ENCODE assay signal across 8 cellular contexts in genomic region chr1:12019858-12020509, GRCh38. TPM values are rescaled to one million over a fixed set of nuclear protein-coding genes. Genes with fewer than 3 reads are reported as not detected.
DNase-seq lines count a peak whose midpoint lies in the region; ATAC-seq and TF ChIP-seq lines count a peak whose summit lies in the region.

No MANE protein-coding gene starts in this region.

- CTCF ChIA-PET in activated CD8-positive, alpha-beta T cell treated with anti-CD3 and anti-CD28 coated beads for 36 hours (lab: Charles Lee) = interaction anchor here (0.7 to 2.4 kb wide), 3 partner anchors 11 to 581 kb away, joined by 3 to 8 read pairs (median 4); no protein-coding TSS in a partner anchor

- H3K27ac ChIP-seq in heart right ventricle (peak overlapping the region; percentile 28 to 92 (median 82)), gastrocnemius medialis (peak overlapping the region; percentile 83 to 90 (median 84))

- no peak for TF ChIP-seq POLR2A in gastrocnemius medialis (IDR thresholded peaks at IDR 0.05)

- in situ Hi-C loops in gastrocnemius medialis (cut with MboI; ENCODE audit: low sequenced_read_pairs in 4 of 4) = no loop called here

- no peak for ATAC-seq in activated CD8-positive, alpha-beta T cell treated with anti-CD3 and anti-CD28 coated beads for 36 hours
- peak in 7 of 8 donors; percentile 1 to 40 (median 8) for ATAC-seq in heart right ventricle
- ATAC-seq in gastrocnemius medialis = peak in 1 of 2 donors; percentile 3
- no peak for ATAC-seq in HG02623 (IDR thresholded peaks at IDR 0.05; ENCODE audit: unreplicated experiment)
- ATAC-seq in HG03565 (IDR thresholded peaks at IDR 0.05; ENCODE audit: unreplicated experiment) = no peak

- H3K4me1 Mint-ChIP-seq in activated CD8-positive, alpha-beta T cell treated with anti-CD3 and anti-CD28 coated beads for 36 hours (ENCODE audit: low read depth) = peaks cover 5% of the 10 kb centered on the region

- DNase-seq in AG09309 (ENCODE audit: low read depth) (no peak), HK-2 (ENCODE audit: unreplicated experiment) (peak; percentile 28), heart right ventricle (no peak), gastrocnemius medialis (no peak)
- no peak for DNase-seq in activated CD8-positive, alpha-beta T cell treated with anti-CD3 and anti-CD28 coated beads for 36 hours
- no peak for DNase-seq in stimulated activated CD8-positive, alpha-beta memory T cell treated with anti-CD3 and anti-CD28 coated beads, Interleukin-4, amount 100 ng/mL, for 48 hours

- intact Hi-C loops in activated CD8-positive, alpha-beta T cell treated with anti-CD3 and anti-CD28 coated beads for 36 hours (cut with micrococcal nuclease) = no loop called here
- intact Hi-C loops in heart right ventricle (cut with DNase I) = loop anchor here in 3 of 10 donors (5.0 to 10.0 kb wide), 3 partner anchors 48 to 185 kb away; partner anchors contain the start of gene NPPA (in 1 of the 3)
- intact Hi-C loops in gastrocnemius medialis (cut with DNase I; ENCODE audit: low total_unique reads) = loop anchor here (1.0 to 2.0 kb wide), 2 partner anchors 33 to 40 kb away; partner anchors contain the start of gene MFN2

- H3K27me3 Mint-ChIP-seq in activated CD8-positive, alpha-beta T cell treated with anti-CD3 and anti-CD28 coated beads for 36 hours = no peaks in the 10 kb centered on the region

- no peaks in the 10 kb centered on the region for H3K27me3 ChIP-seq in heart right ventricle
- H3K27me3 ChIP-seq in gastrocnemius medialis = no peaks in the 10 kb centered on the region

- peaks cover 7% of the 10 kb centered on the region for H3K36me3 Mint-ChIP-seq in activated CD8-positive, alpha-beta T cell treated with anti-CD3 and anti-CD28 coated beads for 36 hours (ENCODE audit: low read depth)

- POLR2A ChIA-PET in activated CD8-positive, alpha-beta T cell treated with anti-CD3 and anti-CD28 coated beads for 36 hours (lab: Charles Lee) = interaction anchor here (0.9 to 4.4 kb wide), 7 partner anchors 10 to 111 kb away, joined by 3 to 57 read pairs (median 4); partner anchors contain the start of gene MFN2

- H3K4me1 ChIP-seq in heart right ventricle (peaks cover 0 to 18% (median 14%) of the 10 kb centered on the region in 9 donors), gastrocnemius medialis (peaks cover 6 to 8% of the 10 kb centered on the region in 2 donors)

- H3K9me3 ChIP-seq in heart right ventricle (no peaks in the 10 kb centered on the region), gastrocnemius medialis (no peaks in the 10 kb centered on the region)

- 13% methylated on average over 12 of the region's 12 CpGs for WGBS in heart right ventricle, 2 donors

- H3K36me3 ChIP-seq in heart right ventricle (peaks cover 0 to 36% (median 24%) of the 10 kb centered on the region in 9 donors), gastrocnemius medialis (peaks cover 0 to 17% of the 10 kb centered on the region in 2 donors)

- no peak for TF ChIP-seq CTCF in AG09309 (IDR thresholded peaks at IDR 0.05; ENCODE audit: control insufficient read depth, insufficient read depth, low read depth, low read length, missing control alignments)
- TF ChIP-seq CTCF in activated CD8-positive, alpha-beta T cell treated with anti-CD3 and anti-CD28 coated beads for 36 hours (IDR thresholded peaks at IDR 0.05) = no peak
- no peak for TF ChIP-seq CTCF in heart right ventricle (IDR thresholded peaks at IDR 0.05)
- TF ChIP-seq CTCF in gastrocnemius medialis (IDR thresholded peaks at IDR 0.05 in 4 of 5, conservative IDR thresholded peaks at IDR 0.05 in 1 of 5) = no peak

- H3K27ac Mint-ChIP-seq in activated CD8-positive, alpha-beta T cell treated with anti-CD3 and anti-CD28 coated beads for 36 hours = peak overlapping the region; percentile 49

- H3K4me3 Mint-ChIP-seq in activated CD8-positive, alpha-beta T cell treated with anti-CD3 and anti-CD28 coated beads for 36 hours = peak overlapping the region; percentile 81

- H3K4me3 ChIP-seq in AG09309 (ENCODE audit: control insufficient read depth, low read depth, low read length) (peak overlapping the region; percentile 85), heart right ventricle (peak overlapping the region; percentile 77 to 98 (median 90)), gastrocnemius medialis (peak overlapping the region; percentile 67 to 93 (median 84))

- no peaks in the 10 kb centered on the region for H3K9me3 Mint-ChIP-seq in activated CD8-positive, alpha-beta T cell treated with anti-CD3 and anti-CD28 coated beads for 36 hours

RNA-seq across cellular contexts. Expression of gene MIIP, which starts 0.7 kb away (rescaled TPM):
- total RNA-seq in activated CD8-positive, alpha-beta T cell treated with anti-CD3 and anti-CD28 coated beads for 36 hours = 10 to 100 TPM; 24.0 to 24.7 TPM
- total RNA-seq in heart right ventricle (10 to 100 TPM; 10.2 to 17.4 (median 15.0) TPM), gastrocnemius medialis (10 to 100 TPM; 32.4 to 43.1 (median 40.1) TPM)
- 10 to 100 TPM; 25.5 to 35.2 TPM for polyA plus RNA-seq in heart right ventricle

RNA-seq across cellular contexts. Expression of gene MFN2, which starts 39.7 kb away (rescaled TPM):
- 10 to 100 TPM; 51.0 to 51.1 TPM for total RNA-seq in activated CD8-positive, alpha-beta T cell treated with anti-CD3 and anti-CD28 coated beads for 36 hours
- total RNA-seq in heart right ventricle (1,000 to 10,000 TPM in 1 of 10 donors, 100 to 1,000 TPM in 9; 470 to 1,066 (median 788) TPM), gastrocnemius medialis (100 to 1,000 TPM; 176 to 282 (median 217) TPM)
- 100 to 1,000 TPM; 154 to 171 TPM for polyA plus RNA-seq in heart right ventricle

RNA-seq across cellular contexts. Expression of gene TNFRSF8, which starts 43.1 kb away (rescaled TPM):
- total RNA-seq in activated CD8-positive, alpha-beta T cell treated with anti-CD3 and anti-CD28 coated beads for 36 hours = 1 to 10 TPM; 1.5 to 1.8 TPM
- total RNA-seq in heart right ventricle (1 to 10 TPM in 5 of 10 donors, under 1 TPM in 5; 0.21 to 1.7 (median 0.97) TPM), gastrocnemius medialis (1 to 10 TPM; 1.1 to 2.6 (median 1.4) TPM)
- polyA plus RNA-seq in heart right ventricle = 1 to 10 TPM; 1.4 to 2.4 TPM

Comparison
In these comparisons a context has a peak if more than half of its experiments do, and no peak if none do; other contexts are left out.
1. ATAC-seq: peak in heart right ventricle (7 of 8); none in activated CD8-positive, alpha-beta T cell treated with anti-CD3 and anti-CD28 coated beads for 36 hours (single experiment), HG02623 (single experiment) and HG03565 (single experiment).
2. Peak in every context shown above with its lines, with median percentiles within 50 percentile points of each other: H3K4me3 ChIP-seq.